ENCODE assay signal across 24 cellular contexts in genomic region chr3:43372809-43373587, GRCh38.
DNase-seq lines count a peak whose midpoint lies in the region; ATAC-seq and TF ChIP-seq lines count a peak whose summit lies in the region.
"Had no signal": no experiment of that assay in that cellular context is flagged by ENCODE, and none has a peak within 500 bp of the region (broad histone marks: within the 10 kb centered on the region; RNA-seq: fewer than 3 reads in every experiment).

No MANE protein-coding gene starts in this region.

- H3K27me3 Mint-ChIP-seq in endodermal cell (ENCODE audit: insufficient read depth), result peaks cover 1% of the 10 kb centered on the region
- no peaks in the 10 kb centered on the region for H3K27me3 Mint-ChIP-seq in nephron (ENCODE audit: low read depth)
- H3K27me3 Mint-ChIP-seq: activated CD4-positive, alpha-beta memory T cell treated with anti-CD3 and anti-CD28 coated beads, Interleukin-2, amount 10 ng/mL, durations not matched to agents 7 days and 5 days; natural killer cell treated with Interleukin-12 subunit alpha and Interleukin-12 subunit beta and Interleukin-15 and Interleukin-18, amount 100 ng/mL, for 72 hours; stimulated activated naive B cell treated with anti-CD40 and anti-IgM and Interleukin-4, amounts not matched to agents 10 μg/mL and 1 μg/mL and 100 μg/mL, for 72 hours had no signal

- H3K36me3 ChIP-seq in endodermal cell (ENCODE audit: control insufficient read depth, insufficient read depth, low read length), result no peaks in the 10 kb centered on the region
- H3K36me3 ChIP-seq in gastroesophageal sphincter, result no peaks in the 10 kb centered on the region
- H3K36me3 ChIP-seq: prostate gland had no signal

- 72 to 79% methylated on average over 7 to 11 of the region's 11 CpGs for WGBS in endodermal cell (ENCODE audit: insufficient coverage in 1 of 2, insufficient read length in 1 of 2), 2 experiments
- 81 to 91% methylated on average over 4 to 6 of the region's 11 CpGs for WGBS in gastroesophageal sphincter (ENCODE audit: low coverage in 1 of 2), 2 donors

- no peaks in the 10 kb centered on the region for H3K36me3 Mint-ChIP-seq in endodermal cell (ENCODE audit: low read depth)
- no peaks in the 10 kb centered on the region for H3K36me3 Mint-ChIP-seq in nephron (ENCODE audit: low read depth)
- H3K36me3 Mint-ChIP-seq: natural killer cell treated with Interleukin-12 subunit alpha and Interleukin-12 subunit beta and Interleukin-15 and Interleukin-18, amount 100 ng/mL, for 72 hours; stimulated activated naive B cell treated with anti-CD40 and anti-IgM and Interleukin-4, amounts not matched to agents 10 μg/mL and 1 μg/mL and 100 μg/mL, for 72 hours had no signal

- H3K9me3 Mint-ChIP-seq in endodermal cell, result no peaks in the 10 kb centered on the region
- no peaks in the 10 kb centered on the region for H3K9me3 Mint-ChIP-seq in nephron
- H3K9me3 Mint-ChIP-seq: activated CD4-positive, alpha-beta memory T cell treated with anti-CD3 and anti-CD28 coated beads, Interleukin-2, amount 10 ng/mL, durations not matched to agents 7 days and 5 days; natural killer cell treated with Interleukin-12 subunit alpha and Interleukin-12 subunit beta and Interleukin-15 and Interleukin-18, amount 100 ng/mL, for 72 hours; stimulated activated naive B cell treated with anti-CD40 and anti-IgM and Interleukin-4, amounts not matched to agents 10 μg/mL and 1 μg/mL and 100 μg/mL, for 72 hours had no signal

- H3K4me3 Mint-ChIP-seq in endodermal cell, result no peak overlapping the region
- no peak overlapping the region for H3K4me3 Mint-ChIP-seq in nephron
- H3K4me3 Mint-ChIP-seq: activated CD4-positive, alpha-beta memory T cell treated with anti-CD3 and anti-CD28 coated beads, Interleukin-2, amount 10 ng/mL, durations not matched to agents 7 days and 5 days; natural killer cell treated with Interleukin-12 subunit alpha and Interleukin-12 subunit beta and Interleukin-15 and Interleukin-18, amount 100 ng/mL, for 72 hours; stimulated activated naive B cell treated with anti-CD40 and anti-IgM and Interleukin-4, amounts not matched to agents 10 μg/mL and 1 μg/mL and 100 μg/mL, for 72 hours had no signal

- H3K4me3 ChIP-seq in endodermal cell (ENCODE audit: low read length) (no peak overlapping the region), gastroesophageal sphincter (no peak overlapping the region)
- H3K4me3 ChIP-seq: K562, prostate gland, skin epidermis had no signal

- H3K4me1 Mint-ChIP-seq in endodermal cell (peaks cover 36% of the 10 kb centered on the region), nephron (peaks cover 19% of the 10 kb centered on the region)
- H3K4me1 Mint-ChIP-seq: stimulated activated naive B cell treated with anti-CD40 and anti-IgM and Interleukin-4, amounts not matched to agents 10 μg/mL and 1 μg/mL and 100 μg/mL, for 72 hours had no signal

- H3K9me3 ChIP-seq in endodermal cell (ENCODE audit: control insufficient read depth, low read length) (no peaks in the 10 kb centered on the region), gastroesophageal sphincter (no peaks in the 10 kb centered on the region)
- H3K9me3 ChIP-seq: prostate gland had no signal

- H3K27ac ChIP-seq in endodermal cell (ENCODE audit: low read depth, low read length) (no peak overlapping the region), gastroesophageal sphincter (no peak overlapping the region)
- H3K27ac ChIP-seq: foreskin keratinocyte, prostate gland, skin epidermis had no signal

- DNase-seq in ELR (ENCODE audit: low read depth) (peak; percentile 15), NCI-H2227 (lab: John Stamatoyannopoulos, UW; ENCODE audit: unreplicated experiment) (peak; percentile 9), endodermal cell (peak; percentile 67)
- no peak for DNase-seq in stimulated activated CD4-positive, alpha-beta T cell treated with anti-CD3 and anti-CD28 coated beads, Interleukin-2, amount 100 ng/mL, for 24 hours
- DNase-seq: activated CD4-positive, alpha-beta memory T cell treated with anti-CD3 and anti-CD28 coated beads, Interleukin-2, amount 10 ng/mL, durations not matched to agents 7 days and 5 days; amygdala; C1 segment of cervical spinal cord; erythroblast; foreskin keratinocyte; left colon; MM.1S; NCI-H1436; SHP77 treated with DMSO at 0.1 percent for 48 hours; stimulated activated CD4-positive, alpha-beta T cell treated with anti-CD3 and anti-CD28 coated beads, Interleukin-1b, Interleukin-23, amount 100 ng/mL, for 48 hours; stimulated activated naive B cell treated with anti-CD40 and anti-IgM and Interleukin-4, amounts not matched to agents 10 μg/mL and 1 μg/mL and 100 μg/mL, for 72 hours had no signal

- TF ChIP-seq POLR2A in gastroesophageal sphincter (IDR thresholded peaks at IDR 0.05), result no peak

- TF ChIP-seq EP300 in gastroesophageal sphincter (IDR thresholded peaks at IDR 0.05), result no peak

- no peak for TF ChIP-seq CTCF in endodermal cell (conservative IDR thresholded peaks at IDR 0.05)
- TF ChIP-seq CTCF in nephron (IDR thresholded peaks at IDR 0.05; ENCODE audit: unreplicated experiment in 3 of 3), result no peak
- TF ChIP-seq CTCF in gastroesophageal sphincter (IDR thresholded peaks at IDR 0.05), result no peak

- no peak overlapping the region for H3K9ac ChIP-seq in endodermal cell (ENCODE audit: extremely low read depth, low read length, poor library complexity, severe bottlenecking)

- H3K4me1 ChIP-seq in endodermal cell (ENCODE audit: control insufficient read depth, insufficient read depth, low read length) (peaks cover 23% of the 10 kb centered on the region), gastroesophageal sphincter (peaks cover 0 to 5% (median 0%) of the 10 kb centered on the region in 3 donors)
- H3K4me1 ChIP-seq: foreskin keratinocyte, prostate gland had no signal

- no peaks in the 10 kb centered on the region for H3K27me3 ChIP-seq in endodermal cell (ENCODE audit: control insufficient read depth, insufficient read depth, low read length, poor library complexity, severe bottlenecking)
- H3K27me3 ChIP-seq in gastroesophageal sphincter, result no peaks in the 10 kb centered on the region
- H3K27me3 ChIP-seq: foreskin keratinocyte had no signal

- ATAC-seq in HG02763 (IDR thresholded peaks at IDR 0.05; ENCODE audit: unreplicated experiment), result no peak
- ATAC-seq in gastroesophageal sphincter, result no peak
- ATAC-seq in HG03039 (IDR thresholded peaks at IDR 0.05; ENCODE audit: unreplicated experiment), result no peak
- ATAC-seq: activated CD4-positive, CD25-positive, alpha-beta regulatory T cell treated with anti-CD3 and anti-CD28 coated beads, Interleukin-2, amount 50 U/mL, for 24 hours; foreskin keratinocyte; K562; left colon; stimulated activated naive B cell treated with anti-CD40 and anti-IgM and Interleukin-4, amounts not matched to agents 10 μg/mL and 1 μg/mL and 100 μg/mL, for 72 hours had no signal

- peak overlapping the region; percentile 85 for H3K27ac Mint-ChIP-seq in endodermal cell
- peak overlapping the region; percentile 47 to 74 (median 71) for H3K27ac Mint-ChIP-seq in nephron
- H3K27ac Mint-ChIP-seq: activated CD4-positive, alpha-beta memory T cell treated with anti-CD3 and anti-CD28 coated beads, Interleukin-2, amount 10 ng/mL, durations not matched to agents 7 days and 5 days; stimulated activated naive B cell treated with anti-CD40 and anti-IgM and Interleukin-4, amounts not matched to agents 10 μg/mL and 1 μg/mL and 100 μg/mL, for 72 hours had no signal

Comparison
In these comparisons a context has a peak if more than half of its experiments do, and no peak if none do; other contexts are left out.
1. DNase-seq: peak in ELR (single experiment), NCI-H2227 (single experiment) and endodermal cell (single experiment); none in stimulated activated CD4-positive, alpha-beta T cell treated with anti-CD3 and anti-CD28 coated beads, Interleukin-2, amount 100 ng/mL, for 24 hours (0 of 2).